8 cellular contexts compared by ENCODE assay signal in the genomic region with DNA sequence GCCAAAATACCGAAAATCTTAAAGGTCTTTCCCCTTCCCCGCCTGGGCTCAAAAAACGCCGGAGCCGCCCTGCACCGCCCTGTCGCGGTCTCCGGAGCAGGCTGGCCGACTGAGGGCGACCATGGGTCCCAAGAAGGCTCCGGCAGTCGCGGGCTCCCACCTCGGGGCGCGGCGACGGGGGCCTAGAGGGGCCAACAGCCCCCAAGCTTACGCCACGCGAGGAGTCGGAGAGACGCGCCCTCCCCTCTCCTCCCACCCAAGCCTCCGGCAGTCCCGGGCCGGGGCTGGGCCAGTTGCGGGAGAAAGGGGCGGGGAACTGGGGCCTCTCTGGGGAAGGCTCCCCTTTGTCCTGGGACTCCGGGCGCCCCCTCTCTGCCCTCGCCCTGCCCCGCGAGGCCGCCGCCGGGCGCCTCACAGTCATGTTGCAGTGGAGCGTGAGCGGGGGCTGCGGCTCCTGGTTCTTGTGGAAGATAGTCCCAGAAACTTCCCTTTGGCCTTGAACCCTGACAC.
DNase-seq lines count a peak whose midpoint lies in the region; ATAC-seq and TF ChIP-seq lines count a peak whose summit lies in the region.

No MANE protein-coding gene starts in this region.

- H3K27ac ChIP-seq in BLaER1 = peak overlapping the region; percentile 56
- no peak overlapping the region for H3K27ac ChIP-seq in iPS-18a (ENCODE audit: low read length)

- H3K36me3 ChIP-seq in BLaER1 = no peaks in the 10 kb centered on the region
- H3K36me3 ChIP-seq in iPS-18a (ENCODE audit: control insufficient read depth, low read depth, low read length) = no peaks in the 10 kb centered on the region
- H3K36me3 ChIP-seq in skeletal muscle satellite cell (ENCODE audit: insufficient read depth, low read length) = no peaks in the 10 kb centered on the region

- H3K9me3 ChIP-seq in BLaER1 = no peaks in the 10 kb centered on the region
- H3K9me3 ChIP-seq in iPS-18a (ENCODE audit: control insufficient read depth, low read depth, low read length) = no peaks in the 10 kb centered on the region
- H3K9me3 ChIP-seq in skeletal muscle satellite cell (replicated peaks; ENCODE audit: low read length) = no peaks in the 10 kb centered on the region

- H4K20me1 ChIP-seq in BLaER1 = no peaks in the 10 kb centered on the region

- H3K9ac ChIP-seq in BLaER1 = peak overlapping the region; percentile 80
- peak overlapping the region; percentile 22 for H3K9ac ChIP-seq in iPS-18a (ENCODE audit: low read length)
- peak overlapping the region; percentile 70 for H3K9ac ChIP-seq in skeletal muscle satellite cell (ENCODE audit: low read depth, low read length)

- peak overlapping the region; percentile 90 for H3K4me2 ChIP-seq in BLaER1
- H3K4me2 ChIP-seq in skeletal muscle satellite cell (ENCODE audit: low read length) = peak overlapping the region; percentile 98

- TF ChIP-seq CTCF in LNCaP clone FGC (IDR thresholded peaks at IDR 0.05; ENCODE audit: control insufficient read depth, extremely low read depth, insufficient read depth) = no peak

- ATAC-seq in GM19328 (IDR thresholded peaks at IDR 0.05; ENCODE audit: unreplicated experiment) = peak; percentile 46

- H3K4me3 ChIP-seq in BLaER1 = peak overlapping the region; percentile 79
- peak overlapping the region; percentile 36 for H3K4me3 ChIP-seq in LNCaP clone FGC (ENCODE audit: low read depth, low read length)
- peak overlapping the region; percentile 65 for H3K4me3 ChIP-seq in iPS-18a (ENCODE audit: low read length)
- H3K4me3 ChIP-seq in skeletal muscle satellite cell (ENCODE audit: low read length) = peak overlapping the region; percentile 74

- DNase-seq in LNCaP clone FGC (ENCODE audit: low read depth) = no peak
- DNase-seq in astrocyte of the hippocampus (ENCODE audit: low read depth, low spot score) = peak; percentile 68
- DNase-seq in middle frontal gyrus (ENCODE audit: extremely low spot score, low spot score) = no peak
- DNase-seq in NCI-H2171 (lab: John Stamatoyannopoulos, UW) = no peak

- H3K4me1 ChIP-seq in BLaER1 (peaks cover 20% of the 10 kb centered on the region), iPS-18a (ENCODE audit: control insufficient read depth, low read depth, low read length) (no peaks in the 10 kb centered on the region), skeletal muscle satellite cell (ENCODE audit: control insufficient read depth, insufficient read depth, low read length) (no peaks in the 10 kb centered on the region)

- H3K27me3 ChIP-seq in BLaER1 (peaks cover 35% of the 10 kb centered on the region), iPS-18a (ENCODE audit: control insufficient read depth, insufficient read depth, low read length) (peaks cover 63% of the 10 kb centered on the region), skeletal muscle satellite cell (ENCODE audit: control insufficient read depth, insufficient read depth, low read length) (peaks cover 6% of the 10 kb centered on the region)

Comparison
In these comparisons a context has a peak if more than half of its experiments do, and no peak if none do; other contexts are left out.
1. H3K9ac ChIP-seq: peak in every context shown above with its lines; median percentile 80 in BLaER1; 70 in skeletal muscle satellite cell; 22 in iPS-18a.